ENCODE assay signal across 2 cellular contexts in the genomic region with DNA sequence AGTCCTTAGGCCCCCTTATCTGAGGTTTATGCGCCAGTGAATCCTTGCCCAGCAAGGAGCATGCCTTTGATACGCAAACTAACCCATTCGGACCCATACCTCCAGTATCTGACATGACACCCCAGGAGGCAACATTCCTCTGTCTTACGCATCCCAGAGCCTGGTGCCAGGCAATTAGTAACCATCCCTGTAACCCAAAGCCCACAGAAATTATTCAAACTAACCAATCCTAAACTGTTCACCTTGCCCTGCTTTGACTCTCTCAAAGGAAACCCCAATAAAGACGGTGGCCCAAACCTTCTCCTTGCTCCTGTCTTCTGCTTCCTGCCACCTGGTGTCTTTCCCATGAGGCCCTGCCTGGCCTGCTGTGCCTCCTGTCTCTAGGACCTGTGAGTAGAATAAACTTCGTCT.
A peak's percentile ranks its signal among the peaks of the same experiment; 100 is the strongest.
TF ChIP-seq lines count a peak whose summit lies in the region.

No MANE protein-coding gene starts in this region.

TF ChIP-seq in GM23338, 12 proteins besides CTCF, POLR2A, EP300 and RAD21 (continued from another document):
- TF ChIP-seq, protein P1, sequence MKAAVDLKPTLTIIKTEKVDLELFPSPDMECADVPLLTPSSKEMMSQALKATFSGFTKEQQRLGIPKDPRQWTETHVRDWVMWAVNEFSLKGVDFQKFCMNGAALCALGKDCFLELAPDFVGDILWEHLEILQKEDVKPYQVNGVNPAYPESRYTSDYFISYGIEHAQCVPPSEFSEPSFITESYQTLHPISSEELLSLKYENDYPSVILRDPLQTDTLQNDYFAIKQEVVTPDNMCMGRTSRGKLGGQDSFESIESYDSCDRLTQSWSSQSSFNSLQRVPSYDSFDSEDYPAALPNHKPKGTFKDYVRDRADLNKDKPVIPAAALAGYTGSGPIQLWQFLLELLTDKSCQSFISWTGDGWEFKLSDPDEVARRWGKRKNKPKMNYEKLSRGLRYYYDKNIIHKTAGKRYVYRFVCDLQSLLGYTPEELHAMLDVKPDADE (IDR thresholded peaks at IDR 0.05): no peak
- TF ChIP-seq POLR2AphosphoS5 (IDR thresholded peaks at IDR 0.05; ENCODE audit: low read depth): no peak; the same call in 1 of the 2 replicates
- TF ChIP-seq ZNF114 (CRISPR knock-in tag; IDR thresholded peaks at IDR 0.05): 0 out of 2 replicates have a peak, but pooled peaks have one; percentile 35
- TF ChIP-seq EZH2 (IDR thresholded peaks at IDR 0.05; ENCODE audit: low read depth, unreplicated experiment): no peak
- TF ChIP-seq, protein P2, sequence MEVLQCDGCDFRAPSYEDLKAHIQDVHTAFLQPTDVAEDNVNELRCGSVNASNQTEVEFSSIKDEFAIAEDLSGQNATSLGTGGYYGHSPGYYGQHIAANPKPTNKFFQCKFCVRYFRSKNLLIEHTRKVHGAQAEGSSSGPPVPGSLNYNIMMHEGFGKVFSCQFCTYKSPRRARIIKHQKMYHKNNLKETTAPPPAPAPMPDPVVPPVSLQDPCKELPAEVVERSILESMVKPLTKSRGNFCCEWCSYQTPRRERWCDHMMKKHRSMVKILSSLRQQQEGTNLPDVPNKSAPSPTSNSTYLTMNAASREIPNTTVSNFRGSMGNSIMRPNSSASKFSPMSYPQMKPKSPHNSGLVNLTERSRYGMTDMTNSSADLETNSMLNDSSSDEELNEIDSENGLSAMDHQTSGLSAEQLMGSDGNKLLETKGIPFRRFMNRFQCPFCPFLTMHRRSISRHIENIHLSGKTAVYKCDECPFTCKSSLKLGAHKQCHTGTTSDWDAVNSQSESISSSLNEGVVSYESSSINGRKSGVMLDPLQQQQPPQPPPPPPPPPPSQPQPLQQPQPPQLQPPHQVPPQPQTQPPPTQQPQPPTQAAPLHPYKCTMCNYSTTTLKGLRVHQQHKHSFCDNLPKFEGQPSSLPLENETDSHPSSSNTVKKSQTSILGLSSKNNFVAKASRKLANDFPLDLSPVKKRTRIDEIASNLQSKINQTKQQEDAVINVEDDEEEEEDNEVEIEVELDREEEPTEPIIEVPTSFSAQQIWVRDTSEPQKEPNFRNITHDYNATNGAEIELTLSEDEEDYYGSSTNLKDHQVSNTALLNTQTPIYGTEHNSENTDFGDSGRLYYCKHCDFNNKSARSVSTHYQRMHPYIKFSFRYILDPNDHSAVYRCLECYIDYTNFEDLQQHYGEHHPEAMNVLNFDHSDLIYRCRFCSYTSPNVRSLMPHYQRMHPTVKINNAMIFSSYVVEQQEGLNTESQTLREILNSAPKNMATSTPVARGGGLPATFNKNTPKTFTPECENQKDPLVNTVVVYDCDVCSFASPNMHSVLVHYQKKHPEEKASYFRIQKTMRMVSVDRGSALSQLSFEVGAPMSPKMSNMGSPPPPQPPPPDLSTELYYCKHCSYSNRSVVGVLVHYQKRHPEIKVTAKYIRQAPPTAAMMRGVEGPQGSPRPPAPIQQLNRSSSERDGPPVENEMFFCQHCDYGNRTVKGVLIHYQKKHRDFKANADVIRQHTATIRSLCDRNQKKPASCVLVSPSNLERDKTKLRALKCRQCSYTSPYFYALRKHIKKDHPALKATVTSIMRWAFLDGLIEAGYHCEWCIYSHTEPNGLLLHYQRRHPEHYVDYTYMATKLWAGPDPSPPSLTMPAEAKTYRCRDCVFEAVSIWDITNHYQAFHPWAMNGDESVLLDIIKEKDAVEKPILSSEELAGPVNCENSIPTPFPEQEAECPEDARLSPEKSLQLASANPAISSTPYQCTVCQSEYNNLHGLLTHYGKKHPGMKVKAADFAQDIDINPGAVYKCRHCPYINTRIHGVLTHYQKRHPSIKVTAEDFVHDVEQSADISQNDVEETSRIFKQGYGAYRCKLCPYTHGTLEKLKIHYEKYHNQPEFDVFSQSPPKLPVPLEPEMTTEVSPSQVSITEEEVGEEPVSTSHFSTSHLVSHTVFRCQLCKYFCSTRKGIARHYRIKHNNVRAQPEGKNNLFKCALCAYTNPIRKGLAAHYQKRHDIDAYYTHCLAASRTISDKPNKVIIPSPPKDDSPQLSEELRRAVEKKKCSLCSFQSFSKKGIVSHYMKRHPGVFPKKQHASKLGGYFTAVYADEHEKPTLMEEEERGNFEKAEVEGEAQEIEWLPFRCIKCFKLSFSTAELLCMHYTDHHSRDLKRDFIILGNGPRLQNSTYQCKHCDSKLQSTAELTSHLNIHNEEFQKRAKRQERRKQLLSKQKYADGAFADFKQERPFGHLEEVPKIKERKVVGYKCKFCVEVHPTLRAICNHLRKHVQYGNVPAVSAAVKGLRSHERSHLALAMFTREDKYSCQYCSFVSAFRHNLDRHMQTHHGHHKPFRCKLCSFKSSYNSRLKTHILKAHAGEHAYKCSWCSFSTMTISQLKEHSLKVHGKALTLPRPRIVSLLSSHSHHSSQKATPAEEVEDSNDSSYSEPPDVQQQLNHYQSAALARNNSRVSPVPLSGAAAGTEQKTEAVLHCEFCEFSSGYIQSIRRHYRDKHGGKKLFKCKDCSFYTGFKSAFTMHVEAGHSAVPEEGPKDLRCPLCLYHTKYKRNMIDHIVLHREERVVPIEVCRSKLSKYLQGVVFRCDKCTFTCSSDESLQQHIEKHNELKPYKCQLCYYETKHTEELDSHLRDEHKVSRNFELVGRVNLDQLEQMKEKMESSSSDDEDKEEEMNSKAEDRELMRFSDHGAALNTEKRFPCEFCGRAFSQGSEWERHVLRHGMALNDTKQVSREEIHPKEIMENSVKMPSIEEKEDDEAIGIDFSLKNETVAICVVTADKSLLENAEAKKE (CRISPR knock-in tag; IDR thresholded peaks at IDR 0.05): 0 out of 2 replicates have a peak, but pooled peaks have one; percentile 52
- TF ChIP-seq, protein P3, sequence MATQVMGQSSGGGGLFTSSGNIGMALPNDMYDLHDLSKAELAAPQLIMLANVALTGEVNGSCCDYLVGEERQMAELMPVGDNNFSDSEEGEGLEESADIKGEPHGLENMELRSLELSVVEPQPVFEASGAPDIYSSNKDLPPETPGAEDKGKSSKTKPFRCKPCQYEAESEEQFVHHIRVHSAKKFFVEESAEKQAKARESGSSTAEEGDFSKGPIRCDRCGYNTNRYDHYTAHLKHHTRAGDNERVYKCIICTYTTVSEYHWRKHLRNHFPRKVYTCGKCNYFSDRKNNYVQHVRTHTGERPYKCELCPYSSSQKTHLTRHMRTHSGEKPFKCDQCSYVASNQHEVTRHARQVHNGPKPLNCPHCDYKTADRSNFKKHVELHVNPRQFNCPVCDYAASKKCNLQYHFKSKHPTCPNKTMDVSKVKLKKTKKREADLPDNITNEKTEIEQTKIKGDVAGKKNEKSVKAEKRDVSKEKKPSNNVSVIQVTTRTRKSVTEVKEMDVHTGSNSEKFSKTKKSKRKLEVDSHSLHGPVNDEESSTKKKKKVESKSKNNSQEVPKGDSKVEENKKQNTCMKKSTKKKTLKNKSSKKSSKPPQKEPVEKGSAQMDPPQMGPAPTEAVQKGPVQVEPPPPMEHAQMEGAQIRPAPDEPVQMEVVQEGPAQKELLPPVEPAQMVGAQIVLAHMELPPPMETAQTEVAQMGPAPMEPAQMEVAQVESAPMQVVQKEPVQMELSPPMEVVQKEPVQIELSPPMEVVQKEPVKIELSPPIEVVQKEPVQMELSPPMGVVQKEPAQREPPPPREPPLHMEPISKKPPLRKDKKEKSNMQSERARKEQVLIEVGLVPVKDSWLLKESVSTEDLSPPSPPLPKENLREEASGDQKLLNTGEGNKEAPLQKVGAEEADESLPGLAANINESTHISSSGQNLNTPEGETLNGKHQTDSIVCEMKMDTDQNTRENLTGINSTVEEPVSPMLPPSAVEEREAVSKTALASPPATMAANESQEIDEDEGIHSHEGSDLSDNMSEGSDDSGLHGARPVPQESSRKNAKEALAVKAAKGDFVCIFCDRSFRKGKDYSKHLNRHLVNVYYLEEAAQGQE (IDR thresholded peaks at IDR 0.05; ENCODE audit: unreplicated experiment): no peak
- TF ChIP-seq ZNF331 (CRISPR knock-in tag; IDR thresholded peaks at IDR 0.05; ENCODE audit: low read depth): no peak

TF ChIP-seq in WTC11, 78 proteins besides CTCF, POLR2A, EP300 and RAD21 (continued from another document):
- TF ChIP-seq, protein P4, sequence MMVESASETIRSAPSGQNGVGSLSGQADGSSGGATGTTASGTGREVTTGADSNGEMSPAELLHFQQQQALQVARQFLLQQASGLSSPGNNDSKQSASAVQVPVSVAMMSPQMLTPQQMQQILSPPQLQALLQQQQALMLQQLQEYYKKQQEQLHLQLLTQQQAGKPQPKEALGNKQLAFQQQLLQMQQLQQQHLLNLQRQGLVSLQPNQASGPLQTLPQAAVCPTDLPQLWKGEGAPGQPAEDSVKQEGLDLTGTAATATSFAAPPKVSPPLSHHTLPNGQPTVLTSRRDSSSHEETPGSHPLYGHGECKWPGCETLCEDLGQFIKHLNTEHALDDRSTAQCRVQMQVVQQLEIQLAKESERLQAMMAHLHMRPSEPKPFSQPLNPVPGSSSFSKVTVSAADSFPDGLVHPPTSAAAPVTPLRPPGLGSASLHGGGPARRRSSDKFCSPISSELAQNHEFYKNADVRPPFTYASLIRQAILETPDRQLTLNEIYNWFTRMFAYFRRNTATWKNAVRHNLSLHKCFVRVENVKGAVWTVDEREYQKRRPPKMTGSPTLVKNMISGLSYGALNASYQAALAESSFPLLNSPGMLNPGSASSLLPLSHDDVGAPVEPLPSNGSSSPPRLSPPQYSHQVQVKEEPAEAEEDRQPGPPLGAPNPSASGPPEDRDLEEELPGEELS (CRISPR knock-in tag; IDR thresholded peaks at IDR 0.05): peak; percentile 46; the same call in 1 of the 2 replicates
- TF ChIP-seq, protein P5, sequence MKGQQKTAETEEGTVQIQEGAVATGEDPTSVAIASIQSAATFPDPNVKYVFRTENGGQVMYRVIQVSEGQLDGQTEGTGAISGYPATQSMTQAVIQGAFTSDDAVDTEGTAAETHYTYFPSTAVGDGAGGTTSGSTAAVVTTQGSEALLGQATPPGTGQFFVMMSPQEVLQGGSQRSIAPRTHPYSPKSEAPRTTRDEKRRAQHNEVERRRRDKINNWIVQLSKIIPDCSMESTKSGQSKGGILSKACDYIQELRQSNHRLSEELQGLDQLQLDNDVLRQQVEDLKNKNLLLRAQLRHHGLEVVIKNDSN (CRISPR knock-in tag; IDR thresholded peaks at IDR 0.05): peak; percentile 44; the same call in 1 of the 2 replicates
- TF ChIP-seq, protein P6, sequence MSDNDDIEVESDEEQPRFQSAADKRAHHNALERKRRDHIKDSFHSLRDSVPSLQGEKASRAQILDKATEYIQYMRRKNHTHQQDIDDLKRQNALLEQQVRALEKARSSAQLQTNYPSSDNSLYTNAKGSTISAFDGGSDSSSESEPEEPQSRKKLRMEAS (CRISPR knock-in tag; IDR thresholded peaks at IDR 0.05): peak; percentile 74
- TF ChIP-seq, protein P7, sequence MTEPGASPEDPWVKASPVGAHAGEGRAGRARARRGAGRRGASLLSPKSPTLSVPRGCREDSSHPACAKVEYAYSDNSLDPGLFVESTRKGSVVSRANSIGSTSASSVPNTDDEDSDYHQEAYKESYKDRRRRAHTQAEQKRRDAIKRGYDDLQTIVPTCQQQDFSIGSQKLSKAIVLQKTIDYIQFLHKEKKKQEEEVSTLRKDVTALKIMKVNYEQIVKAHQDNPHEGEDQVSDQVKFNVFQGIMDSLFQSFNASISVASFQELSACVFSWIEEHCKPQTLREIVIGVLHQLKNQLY (CRISPR knock-in tag; IDR thresholded peaks at IDR 0.05): no peak
